8 cellular contexts compared by ENCODE assay signal in genomic region chr1:75908717-75909152, GRCh38. TPM values are rescaled to one million over a fixed set of nuclear protein-coding genes. Genes with fewer than 3 reads are reported as not detected.
DNase-seq lines count a peak whose midpoint lies in the region; ATAC-seq and TF ChIP-seq lines count a peak whose summit lies in the region.

No MANE protein-coding gene starts in this region.

- no peak overlapping the region for H3K4me3 ChIP-seq in Jurkat, Clone E6-1 (ENCODE audit: low read length)
- H3K4me3 ChIP-seq in lower leg skin (ENCODE audit: low read depth, poor library complexity, severe bottlenecking) (no peak overlapping the region), adrenal gland (no peak overlapping the region)

- H3K36me3 ChIP-seq in adrenal gland (replicated peaks in 1 of 2), result no peaks in the 10 kb centered on the region

- intact Hi-C loops in lower leg skin (cut with DNase I; ENCODE audit: low total_unique reads) (no loop called here), adrenal gland (cut with DNase I) (no loop called here)

- H3K27me3 ChIP-seq in adrenal gland, result no peaks in the 10 kb centered on the region

- WGBS in lower leg skin, 2 donors, result 23 to 43% methylated on average over 2 of the region's 2 CpGs
- WGBS in adrenal gland, 4 donors, result 40 to 51% (median 44%) methylated on average over 2 of the region's 2 CpGs

- peak; percentile 4 for DNase-seq in CMK (ENCODE audit: low read depth)
- DNase-seq in Jurkat, Clone E6-1 (ENCODE audit: low read depth, low spot score), result peak; percentile 26
- peak; percentile 67 for DNase-seq in SK-N-DZ (ENCODE audit: low spot score)
- peak; percentile 20 for DNase-seq in iPS DF 19.7 (ENCODE audit: low read depth, low spot score)
- DNase-seq in activated CD8-positive, alpha-beta memory T cell treated with anti-CD3 and anti-CD28 coated beads, Interleukin-2, amount 50 U/mL, for 48 hours, result no peak
- no peak for DNase-seq in lower leg skin (ENCODE audit: low spot score in 2 of 2)
- DNase-seq in adrenal gland, result no peak

- no peaks in the 10 kb centered on the region for H3K4me1 ChIP-seq in adrenal gland (replicated peaks in 1 of 2)

- TF ChIP-seq CTCF in lower leg skin (IDR thresholded peaks at IDR 0.05), result no peak
- TF ChIP-seq CTCF in adrenal gland (IDR thresholded peaks at IDR 0.05), result peak in 2 of 6 experiments; percentile 20 to 21

- H3K9me3 ChIP-seq in adrenal gland (replicated peaks in 1 of 3), result no peaks in the 10 kb centered on the region

- ATAC-seq in GM19397 (IDR thresholded peaks at IDR 0.05; ENCODE audit: unreplicated experiment), result peak; percentile 69

- no peak for TF ChIP-seq POLR2A in lower leg skin (IDR thresholded peaks at IDR 0.05)
- no peak for TF ChIP-seq POLR2A in adrenal gland (IDR thresholded peaks at IDR 0.05)

- H3K27ac ChIP-seq in adrenal gland, result no peak overlapping the region

RNA-seq across cellular contexts. Expression of gene ASB17, which starts 23.5 kb away (rescaled TPM):
- not detected for polyA plus RNA-seq in Jurkat, Clone E6-1 (2012; ENCODE audit: insufficient read depth, insufficient read length)
- not detected in 2 replicates for polyA plus RNA-seq in SK-N-DZ (2014; cell fraction: cytosol; rRNA removed)
- polyA plus RNA-seq in SK-N-DZ (2014; cell fraction: nucleus; rRNA removed), result not detected in 2 replicates
- not detected for total RNA-seq in lower leg skin
- not detected for total RNA-seq in adrenal gland
- not detected for polyA plus RNA-seq in adrenal gland

Comparison
In these comparisons a context has a peak if more than half of its experiments do, and no peak if none do; other contexts are left out.
1. DNase-seq: peak in CMK (single experiment), Jurkat, Clone E6-1 (single experiment), SK-N-DZ (single experiment) and iPS DF 19.7 (single experiment); none in activated CD8-positive, alpha-beta memory T cell treated with anti-CD3 and anti-CD28 coated beads, Interleukin-2, amount 50 U/mL, for 48 hours (single experiment), lower leg skin (0 of 2) and adrenal gland (0 of 7).